In genomic region chr11:65817815-65818680, GRCh38 we compare ENCODE assay signal across 8 cellular contexts. TPM values are rescaled to one million over a fixed set of nuclear protein-coding genes. Genes with fewer than 3 reads are reported as not detected.
DNase-seq lines count a peak whose midpoint lies in the region; ATAC-seq and TF ChIP-seq lines count a peak whose summit lies in the region.

No MANE protein-coding gene starts in this region.

- ATAC-seq in GM18870 (IDR thresholded peaks at IDR 0.05; ENCODE audit: unreplicated experiment) (peak; percentile 62), HG03175 (IDR thresholded peaks at IDR 0.05; ENCODE audit: unreplicated experiment) (peak; percentile 72)

- peak overlapping the region; percentile 79 for H3K4me3 ChIP-seq in AG04449 (ENCODE audit: low read depth, low read length)

- CTCF ChIA-PET in AG04449 (lab: Yijun Ruan, JAX) = interaction anchor here (0.5 to 9.3 kb wide), 54 partner anchors 10 to 277 kb away, joined by 3 to 170 read pairs (median 5); partner anchors contain the start of genes AP5B1, KAT5, RNASEH2C and SIPA1

- TF ChIP-seq CTCF in AG04449 (IDR thresholded peaks at IDR 0.05; ENCODE audit: insufficient read depth, low read length, missing control alignments) = peak; percentile 96

- peak; percentile 5 for DNase-seq in AG04449 (ENCODE audit: low read depth, low spot score)
- peak; percentile 84 to 90 for DNase-seq in NCI-H446 (lab: John Stamatoyannopoulos, UW)
- peak; percentile 86 for DNase-seq in activated CD4-positive, alpha-beta T cell treated with anti-CD3 and anti-CD28 coated beads for 1 hour
- peak; percentile 95 for DNase-seq in cerebellum (ENCODE audit: low spot score)
- DNase-seq in kidney tubule cell (ENCODE audit: low spot score) = peak; percentile 86
- DNase-seq in stimulated activated CD4-positive, alpha-beta T cell treated with anti-CD3 and anti-CD28 coated beads, Interleukin-15, amount 100 ng/mL, for 48 hours (ENCODE audit: low read depth in 2 of 2) = peak; percentile 85 to 93

- POLR2A ChIA-PET in AG04449 (lab: Yijun Ruan, JAX) = interaction anchor here (0.5 to 1.2 kb wide), 2 partner anchors 103 to 203 kb away, joined by 3 read pairs; partner anchors contain the start of gene PCNX3

RNA-seq across cellular contexts. Expression of gene SNX32, which starts 15.7 kb away (rescaled TPM):
- 4.9 TPM for total RNA-seq in cerebellum

RNA-seq across cellular contexts. Expression of gene OVOL1, which starts 31.2 kb away (rescaled TPM):
- total RNA-seq in cerebellum = 0.73 TPM

RNA-seq across cellular contexts. Expression of gene AP5B1, which starts 37.3 kb away (rescaled TPM):
- 5.7 TPM for total RNA-seq in cerebellum

RNA-seq across cellular contexts. Expression of gene CFL1, which starts 39.9 kb away (rescaled TPM):
- total RNA-seq in cerebellum = 290 TPM

RNA-seq across cellular contexts. Expression of gene MUS81, which starts 42.2 kb away (rescaled TPM):
- total RNA-seq in cerebellum = 40.6 TPM

Comparison
In these comparisons a context has a peak if more than half of its experiments do, and no peak if none do; other contexts are left out.
1. Peak in every context shown above with its lines: DNase-seq, ATAC-seq and H3K4me3 ChIP-seq.
2. DNase-seq: peak in every context shown above with its lines; median percentile 95 in cerebellum; 89 in stimulated activated CD4-positive, alpha-beta T cell treated with anti-CD3 and anti-CD28 coated beads, Interleukin-15, amount 100 ng/mL, for 48 hours; 87 in NCI-H446; 86 in activated CD4-positive, alpha-beta T cell treated with anti-CD3 and anti-CD28 coated beads for 1 hour; 86 in kidney tubule cell; 5 in AG04449.